Comparison of ENCODE assay signal across 8 cellular contexts in the genomic region with DNA sequence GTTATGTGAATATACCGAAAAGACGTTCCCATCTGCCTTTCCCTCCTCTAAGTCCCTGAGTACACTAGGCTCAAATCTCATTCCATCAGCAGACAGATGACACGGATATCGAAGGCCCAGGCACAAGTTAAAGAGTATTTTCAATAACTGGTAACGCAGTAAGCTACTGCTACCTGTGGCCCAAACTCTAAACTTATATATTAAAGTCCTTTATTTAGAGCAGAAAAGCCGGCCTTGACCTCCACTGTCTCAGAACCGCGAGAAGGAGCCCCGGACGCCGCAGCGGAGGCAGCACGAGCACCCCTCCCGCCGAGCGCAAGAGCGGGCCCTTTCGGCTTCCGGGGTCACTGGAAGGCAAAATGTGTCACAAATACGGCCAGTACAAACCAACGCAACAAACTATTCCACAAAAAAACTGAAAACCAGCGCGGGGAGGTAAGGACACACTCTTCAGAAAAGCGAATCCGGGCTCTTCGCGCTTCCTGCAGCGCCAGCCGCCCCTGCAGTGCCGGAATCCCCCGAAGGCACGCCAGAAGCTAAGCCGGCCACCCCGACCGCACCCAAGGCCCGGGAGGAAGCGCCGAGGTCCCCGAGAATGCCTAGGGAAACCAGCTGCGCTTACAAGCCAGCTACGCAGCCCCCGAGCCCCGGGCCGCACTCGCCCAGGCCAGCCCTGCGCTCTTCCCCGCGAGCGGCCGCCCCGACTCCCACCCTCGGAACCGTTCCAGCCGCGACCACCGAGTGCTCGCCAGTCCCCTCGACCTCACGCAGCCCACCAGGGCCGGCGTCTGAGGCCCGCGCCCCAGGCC. TPM values are rescaled to one million over a fixed set of nuclear protein-coding genes. Genes with fewer than 3 reads are reported as not detected.
DNase-seq lines count a peak whose midpoint lies in the region; ATAC-seq, FAIRE-seq and TF ChIP-seq lines count a peak whose summit lies in the region.

No MANE protein-coding gene starts in this region.

- peak overlapping the region; percentile 87 for H3K4me3 ChIP-seq in AG10803 (ENCODE audit: low read length)
- H3K4me3 ChIP-seq in HepG2 (replicated peaks in 1 of 3; ENCODE audit: insufficient read depth in 1 of 3, low read depth in 2 of 3, low read length in 3 of 3), result peak overlapping the region; percentile 87 to 99 (median 97)

- no peak for TF ChIP-seq POLR2A in HepG2 (IDR thresholded peaks at IDR 0.05; ENCODE audit: insufficient read depth in 1 of 2, low read depth in 2 of 2, low read length in 2 of 2)

- no peak overlapping the region for H2AFZ ChIP-seq in HepG2 (ENCODE audit: low read length)

- peaks cover 64% of the 10 kb centered on the region for H4K20me1 ChIP-seq in HepG2 (ENCODE audit: insufficient read depth, low read length)

- no peaks in the 10 kb centered on the region for H3K27me3 Mint-ChIP-seq in T-helper 1 cell treated with Interleukin-12 subunit alpha and Interleukin-12 subunit beta and Interleukin-4 antibody, amounts not matched to agents 30 μg/mL and 1 μg/mL, for 36 hours (ENCODE audit: low read depth)

- H3K79me2 ChIP-seq in HepG2 (ENCODE audit: insufficient read depth, low read length), result peaks cover 99% of the 10 kb centered on the region

- DNase-seq in AG10803 (ENCODE audit: low read depth) (peak; percentile 25), HepG2 (ENCODE audit: low spot score) (no peak)
- peak; percentile 49 for DNase-seq in central memory CD4-positive, alpha-beta T cell
- peak; percentile 31 to 66 (median 50) for DNase-seq in stimulated activated naive CD4-positive, alpha-beta T cell (lab: John Stamatoyannopoulos, UW)

- WGBS in HepG2 (ENCODE audit: low lambda C conversion rate), result 1% methylated on average over 63 of the region's 63 CpGs

- peak overlapping the region; percentile 93 for H3K4me3 Mint-ChIP-seq in T-helper 1 cell treated with Interleukin-12 subunit alpha and Interleukin-12 subunit beta and Interleukin-4 antibody, amounts not matched to agents 30 μg/mL and 1 μg/mL, for 36 hours

- peak; percentile 25 for ATAC-seq in GM19324 (IDR thresholded peaks at IDR 0.05; ENCODE audit: low FRiP score, unreplicated experiment)
- peak; percentile 14 for ATAC-seq in HG03460 (IDR thresholded peaks at IDR 0.05; ENCODE audit: unreplicated experiment)
- ATAC-seq in HepG2, result no peak; the same call in 2 of the 3 replicates
- no peak for ATAC-seq in HG03457 (IDR thresholded peaks at IDR 0.05; ENCODE audit: unreplicated experiment)

- peaks cover 55% of the 10 kb centered on the region for H3K4me1 Mint-ChIP-seq in T-helper 1 cell treated with Interleukin-12 subunit alpha and Interleukin-12 subunit beta and Interleukin-4 antibody, amounts not matched to agents 30 μg/mL and 1 μg/mL, for 36 hours (ENCODE audit: low read depth)

- H3K9me3 Mint-ChIP-seq in T-helper 1 cell treated with Interleukin-12 subunit alpha and Interleukin-12 subunit beta and Interleukin-4 antibody, amounts not matched to agents 30 μg/mL and 1 μg/mL, for 36 hours, result no peaks in the 10 kb centered on the region

- in situ Hi-C loops in HepG2 (cut with HindIII; ENCODE audit: extremely low pct_ligation_motif_present, low pct_unique_long_range_greater_than_20kb), result no loop called here

- H3K27me3 ChIP-seq in HepG2 (ENCODE audit: control insufficient read depth in 1 of 2, insufficient read depth in 2 of 2, low read length in 2 of 2), result peaks cover 0 to 5% of the 10 kb centered on the region in 2 experiments; a peak in 1 of 5 replicates

- TF ChIP-seq CTCF in AG10803 (conservative IDR thresholded peaks at IDR 0.05; ENCODE audit: low read length) (no peak), HepG2 (CRISPR knock-in tag; IDR thresholded peaks at IDR 0.05) (0 out of 2 replicates have a peak, but pooled peaks have one; percentile 10)

- H3K4me2 ChIP-seq in HepG2 (ENCODE audit: low read depth, low read length), result peak overlapping the region; percentile 89

- no TSS peak for BruUV-seq in HepG2 (replicated peaks; lab: Mats Ljungman, UMichigan)

- peak overlapping the region; percentile 92 for H3K27ac Mint-ChIP-seq in T-helper 1 cell treated with Interleukin-12 subunit alpha and Interleukin-12 subunit beta and Interleukin-4 antibody, amounts not matched to agents 30 μg/mL and 1 μg/mL, for 36 hours

- TF ChIP-seq RAD21 in HepG2 (CRISPR knock-in tag; IDR thresholded peaks at IDR 0.05), result no peak

- peak overlapping the region; percentile 90 for H3K27ac ChIP-seq in HepG2 (ENCODE audit: extremely low read length, insufficient read depth, low read length)

- peaks cover 7% of the 10 kb centered on the region for H3K36me3 Mint-ChIP-seq in T-helper 1 cell treated with Interleukin-12 subunit alpha and Interleukin-12 subunit beta and Interleukin-4 antibody, amounts not matched to agents 30 μg/mL and 1 μg/mL, for 36 hours (ENCODE audit: low read depth)

- H3K9ac ChIP-seq in HepG2 (ENCODE audit: insufficient read depth, low read depth, low read length), result peak overlapping the region; percentile 98

- intact Hi-C loops in HepG2 (cut with micrococcal nuclease; ENCODE audit: unreplicated experiment), result loop anchor here (2.0 kb wide), 1 partner anchor 29 kb away; no protein-coding TSS in a partner anchor

- peaks cover 1 to 10% of the 10 kb centered on the region in 2 experiments; a peak in 2 of 5 replicates for H3K36me3 ChIP-seq in HepG2 (replicated peaks in 1 of 2; ENCODE audit: control insufficient read depth in 1 of 2, insufficient read depth in 2 of 2, low read length in 2 of 2)

- TF ChIP-seq EP300 in HepG2 (IDR thresholded peaks at IDR 0.05; ENCODE audit: low read depth in 2 of 2, low read length in 2 of 2) (no peak), HepG2 (CRISPR knock-in tag; IDR thresholded peaks at IDR 0.05; ENCODE audit: borderline replicate concordance) (no peak)

- CTCF ChIA-PET in HepG2 (lab: Yijun Ruan, JAX; ENCODE audit: low intra/inter-chr PET ratio, low total read pairs), result interaction anchor here (2.0 kb wide), 1 partner anchor 25 kb away, joined by 6 read pairs; no protein-coding TSS in a partner anchor

- POLR2A ChIA-PET in HepG2 (lab: Yijun Ruan, JAX), result interaction anchor here (1.4 to 6.4 kb wide), 5 partner anchors 9 to 45 kb away, joined by 4 to 118 read pairs (median 18); a partner anchor contains a TSS

- FAIRE-seq in HepG2 (lab: Jason Lieb, UNC), result no peak

- H3K4me1 ChIP-seq in HepG2 (ENCODE audit: insufficient read depth, low read length), result peaks cover 63% of the 10 kb centered on the region

- H3K9me3 ChIP-seq in HepG2 (ENCODE audit: low read length), result no peaks in the 10 kb centered on the region

RNA-seq across cellular contexts. Expression of a gene that starts 0.7 kb away (rescaled TPM):
- 75.1 and 77.0 TPM in 2 replicates for total RNA-seq in HepG2 (2016; rRNA removed; fragmentation: Illumina TruSeq; extraction: Trizol)
- total RNA-seq in HepG2 (2016; cell fraction: cytosol; rRNA removed; fragmentation: Illumina TruSeq; extraction: Trizol; ENCODE audit: low read depth), result 14.5 and 17.3 TPM in 2 replicates
- total RNA-seq in HepG2 (2016; cell fraction: insoluble cytoplasmic fraction; rRNA removed; fragmentation: Illumina TruSeq; extraction: Trizol), result 71.7 and 75.6 TPM in 2 replicates
- total RNA-seq in HepG2 (2016; cell fraction: membrane; rRNA removed; fragmentation: Illumina TruSeq; extraction: Trizol), result 32.1 and 34.1 TPM in 2 replicates
- 86.6 and 98.5 TPM in 2 replicates for total RNA-seq in HepG2 (2016; cell fraction: nucleus; rRNA removed; fragmentation: Illumina TruSeq; extraction: Trizol)
- polyA plus RNA-seq in HepG2 (2011; rRNA removed), result 72.6 and 75.0 TPM in 2 replicates
- 53.2 and 57.1 TPM in 2 replicates for polyA plus RNA-seq in HepG2 (2011; cell fraction: cytosol; rRNA removed)
- polyA plus RNA-seq in HepG2 (2011; cell fraction: nucleus; rRNA removed), result 292 and 297 TPM in 2 replicates
- polyA plus RNA-seq in HepG2 (2012), result 67.9 and 74.0 TPM in 2 replicates
- polyA plus RNA-seq in HepG2 (2016; cell fraction: cytosol; fragmentation: Illumina TruSeq; extraction: Trizol; ENCODE audit: low read depth), result 3.0 TPM in 2 replicates
- polyA plus RNA-seq in HepG2 (2016; cell fraction: insoluble cytoplasmic fraction; fragmentation: Illumina TruSeq; extraction: Trizol; ENCODE audit: low read depth), result 61.5 and 65.9 TPM in 2 replicates
- polyA plus RNA-seq in HepG2 (2016; cell fraction: membrane; fragmentation: Illumina TruSeq; extraction: Trizol; ENCODE audit: low read depth), result 10.9 and 11.6 TPM in 2 replicates
- 130 and 135 TPM in 2 replicates for polyA plus RNA-seq in HepG2 (2016; cell fraction: nucleus; fragmentation: Illumina TruSeq; extraction: Trizol; ENCODE audit: insufficient read depth, low read depth)
- polyA minus RNA-seq in HepG2 (2011; rRNA and poly(A)+ RNA removed; ENCODE audit: low replicate concordance), result 33.0 and 89.8 TPM in 2 replicates
- polyA minus RNA-seq in HepG2 (2011; cell fraction: cytosol; rRNA and poly(A)+ RNA removed), result 30.7 and 35.0 TPM in 2 replicates
- 139 and 144 TPM in 2 replicates for polyA minus RNA-seq in HepG2 (2011; cell fraction: nucleus; rRNA and poly(A)+ RNA removed)

RNA-seq across cellular contexts. Expression of a gene that starts 12.3 kb away (rescaled TPM):
- 59.8 and 74.4 TPM in 2 replicates for total RNA-seq in HepG2 (2016; rRNA removed; fragmentation: Illumina TruSeq; extraction: Trizol)
- 17.8 and 18.7 TPM in 2 replicates for total RNA-seq in HepG2 (2016; cell fraction: cytosol; rRNA removed; fragmentation: Illumina TruSeq; extraction: Trizol; ENCODE audit: low read depth)
- 60.3 and 68.0 TPM in 2 replicates for total RNA-seq in HepG2 (2016; cell fraction: insoluble cytoplasmic fraction; rRNA removed; fragmentation: Illumina TruSeq; extraction: Trizol)
- total RNA-seq in HepG2 (2016; cell fraction: membrane; rRNA removed; fragmentation: Illumina TruSeq; extraction: Trizol), result 45.9 and 46.6 TPM in 2 replicates
- total RNA-seq in HepG2 (2016; cell fraction: nucleus; rRNA removed; fragmentation: Illumina TruSeq; extraction: Trizol), result 35.6 and 42.8 TPM in 2 replicates
- polyA plus RNA-seq in HepG2 (2011; rRNA removed), result 39.0 and 39.6 TPM in 2 replicates
- 39.6 and 40.7 TPM in 2 replicates for polyA plus RNA-seq in HepG2 (2011; cell fraction: cytosol; rRNA removed)
- polyA plus RNA-seq in HepG2 (2011; cell fraction: nucleus; rRNA removed), result 23.9 and 26.9 TPM in 2 replicates
- polyA plus RNA-seq in HepG2 (2012), result 36.8 and 46.0 TPM in 2 replicates
- polyA plus RNA-seq in HepG2 (2016; cell fraction: cytosol; fragmentation: Illumina TruSeq; extraction: Trizol; ENCODE audit: low read depth), result 14.5 and 16.6 TPM in 2 replicates
- 66.0 and 70.4 TPM in 2 replicates for polyA plus RNA-seq in HepG2 (2016; cell fraction: insoluble cytoplasmic fraction; fragmentation: Illumina TruSeq; extraction: Trizol; ENCODE audit: low read depth)
- polyA plus RNA-seq in HepG2 (2016; cell fraction: membrane; fragmentation: Illumina TruSeq; extraction: Trizol; ENCODE audit: low read depth), result 31.6 and 32.0 TPM in 2 replicates
- polyA plus RNA-seq in HepG2 (2016; cell fraction: nucleus; fragmentation: Illumina TruSeq; extraction: Trizol; ENCODE audit: insufficient read depth, low read depth), result 58.8 and 62.9 TPM in 2 replicates
- polyA minus RNA-seq in HepG2 (2011; rRNA and poly(A)+ RNA removed; ENCODE audit: low replicate concordance), result 30.6 and 61.9 TPM in 2 replicates
- 28.5 and 31.3 TPM in 2 replicates for polyA minus RNA-seq in HepG2 (2011; cell fraction: cytosol; rRNA and poly(A)+ RNA removed)
- 27.2 and 34.4 TPM in 2 replicates for polyA minus RNA-seq in HepG2 (2011; cell fraction: nucleus; rRNA and poly(A)+ RNA removed)

RNA-seq across cellular contexts. Expression of a gene that starts 26.9 kb away (rescaled TPM):
- total RNA-seq in HepG2 (2016; rRNA removed; fragmentation: Illumina TruSeq; extraction: Trizol), result 33.6 and 110 TPM in 2 replicates
- 27.1 and 27.6 TPM in 2 replicates for total RNA-seq in HepG2 (2016; cell fraction: cytosol; rRNA removed; fragmentation: Illumina TruSeq; extraction: Trizol; ENCODE audit: low read depth)
- 25.3 and 116 TPM in 2 replicates for total RNA-seq in HepG2 (2016; cell fraction: insoluble cytoplasmic fraction; rRNA removed; fragmentation: Illumina TruSeq; extraction: Trizol)
- 36.6 and 38.0 TPM in 2 replicates for total RNA-seq in HepG2 (2016; cell fraction: membrane; rRNA removed; fragmentation: Illumina TruSeq; extraction: Trizol)
- 145 and 168 TPM in 2 replicates for total RNA-seq in HepG2 (2016; cell fraction: nucleus; rRNA removed; fragmentation: Illumina TruSeq; extraction: Trizol)
- polyA plus RNA-seq in HepG2 (2011; rRNA removed), result 191 and 280 TPM in 2 replicates
- polyA plus RNA-seq in HepG2 (2011; cell fraction: cytosol; rRNA removed), result 57.2 and 94.5 TPM in 2 replicates
- polyA plus RNA-seq in HepG2 (2011; cell fraction: nucleus; rRNA removed), result 3,698 and 4,960 TPM in 2 replicates
- 173 and 220 TPM in 2 replicates for polyA plus RNA-seq in HepG2 (2012)
- 16.5 and 18.1 TPM in 2 replicates for polyA plus RNA-seq in HepG2 (2016; cell fraction: cytosol; fragmentation: Illumina TruSeq; extraction: Trizol; ENCODE audit: low read depth)
- polyA plus RNA-seq in HepG2 (2016; cell fraction: insoluble cytoplasmic fraction; fragmentation: Illumina TruSeq; extraction: Trizol; ENCODE audit: low read depth), result 36.5 and 42.6 TPM in 2 replicates
- polyA plus RNA-seq in HepG2 (2016; cell fraction: membrane; fragmentation: Illumina TruSeq; extraction: Trizol; ENCODE audit: low read depth), result 30.7 and 32.6 TPM in 2 replicates
- polyA plus RNA-seq in HepG2 (2016; cell fraction: nucleus; fragmentation: Illumina TruSeq; extraction: Trizol; ENCODE audit: insufficient read depth, low read depth), result 553 and 603 TPM in 2 replicates
- 0.07 and 195 TPM in 2 replicates for polyA minus RNA-seq in HepG2 (2011; rRNA and poly(A)+ RNA removed; ENCODE audit: low replicate concordance)
- 33.4 and 43.3 TPM in 2 replicates for polyA minus RNA-seq in HepG2 (2011; cell fraction: cytosol; rRNA and poly(A)+ RNA removed)
- polyA minus RNA-seq in HepG2 (2011; cell fraction: nucleus; rRNA and poly(A)+ RNA removed), result 176 and 196 TPM in 2 replicates

Comparison
In these comparisons a context has a peak if more than half of its experiments do, and no peak if none do; other contexts are left out.
1. ATAC-seq: peak in GM19324 (single experiment) and HG03460 (single experiment); none in HepG2 (single experiment) and HG03457 (single experiment).